ENCODE assay signal across 18 cellular contexts in genomic region chr3:161796312-161796711, GRCh38.
"Had no signal": no experiment of that assay in that cellular context is flagged by ENCODE, and none has a peak within 500 bp of the region (broad histone marks: within the 10 kb centered on the region; RNA-seq: fewer than 3 reads in every experiment).

No MANE protein-coding gene starts in this region.

- DNase-seq: IMR-90, Karpas-422, KG1, MM.1S, NCI-H1092 treated with DMSO at 0.1 percent for 48 hours, NCI-H1436, NCI-H187 treated with DMSO at 0.1 percent for 48 hours, NCI-H2081, NCI-H2107, NCI-H2227 treated with DMSO at 0.1 percent for 48 hours, NCI-H446, NCI-H510A, NCI-H524 treated with DMSO at 0.1 percent for 48 hours, NCI-H69, NCI-H774, Right ventricle myocardium superior, RPMI8226, SIG-M5 had no signal
